Comparison of ENCODE assay signal across 8 cellular contexts in the genomic region with DNA sequence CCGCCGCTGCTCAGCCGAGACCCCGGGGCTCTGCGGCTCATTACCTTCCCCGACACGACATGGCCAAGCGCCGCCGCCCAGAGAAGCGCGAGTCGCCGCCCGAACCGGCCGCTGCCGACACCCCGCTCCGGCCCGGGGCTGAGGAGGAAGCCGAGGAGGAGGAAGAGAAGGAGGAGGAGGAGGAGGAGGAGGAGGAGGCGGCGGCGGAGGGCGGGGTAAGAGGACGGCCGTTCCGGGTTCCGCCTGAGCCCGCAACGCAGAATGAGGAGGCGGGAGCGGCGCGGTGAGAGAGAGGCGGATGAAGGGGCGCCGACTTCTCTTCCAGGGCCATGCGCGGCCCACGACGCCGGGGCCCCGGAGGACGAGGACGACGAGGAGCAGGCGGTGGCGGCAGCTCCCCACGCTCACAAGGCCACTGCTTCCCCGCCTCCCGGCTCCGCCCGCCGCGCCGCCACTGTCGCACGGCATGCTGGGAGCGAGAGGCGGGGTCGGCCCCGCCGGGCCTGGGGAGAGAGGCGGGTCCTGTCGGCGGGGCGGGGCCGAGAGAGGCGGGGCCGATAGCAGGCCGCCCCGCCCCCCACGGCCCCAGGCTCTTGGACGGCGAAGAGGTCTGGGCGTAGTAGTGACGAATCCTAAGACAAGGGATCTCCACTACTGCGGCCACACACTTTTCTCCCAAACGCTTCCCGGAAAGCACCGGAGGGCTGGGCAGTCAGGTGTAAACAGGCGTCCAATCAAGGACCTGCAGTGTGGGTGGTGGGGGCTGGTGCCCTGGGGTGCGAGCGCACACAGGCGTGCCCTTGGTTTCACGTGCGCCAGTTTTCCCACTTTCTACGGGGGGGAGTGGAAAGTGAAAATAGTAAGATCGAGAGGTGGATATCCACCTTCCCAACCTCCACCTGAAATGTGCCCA.
DNase-seq lines count a peak whose midpoint lies in the region; ATAC-seq lines count a peak whose summit lies in the region.
"Not testable (repeated sequence)": the region's sequence is repeated elsewhere in the genome, so short reads cannot be mapped to it uniquely, and the experiment has no call there.

No MANE protein-coding gene starts in this region.

- peak overlapping the region in 1 of 2 donors; percentile 64 for H3K4me3 ChIP-seq in CD4-positive, alpha-beta memory T cell (ENCODE audit: low read length in 2 of 2)
- peak overlapping the region; percentile 46 for H3K4me3 ChIP-seq in effector memory CD4-positive, alpha-beta T cell (ENCODE audit: insufficient read depth, low read depth, low read length, poor library complexity, severe bottlenecking)

- H3K27me3 ChIP-seq in CD4-positive, alpha-beta memory T cell (ENCODE audit: insufficient read depth, low read length); effector memory CD4-positive, alpha-beta T cell (replicated peaks; ENCODE audit: control insufficient read depth, insufficient read depth, low read length, poor library complexity, severe bottlenecking): not testable (repeated sequence)

- H3K27me3 Mint-ChIP-seq in CD4-positive, alpha-beta memory T cell; memory B cell: not testable (repeated sequence)

- H3K36me3 ChIP-seq in CD4-positive, alpha-beta memory T cell (ENCODE audit: insufficient read depth, low read length); effector memory CD4-positive, alpha-beta T cell (ENCODE audit: control insufficient read depth, insufficient read depth, low read length): not testable (repeated sequence)

- H3K4me3 Mint-ChIP-seq in CD4-positive, alpha-beta memory T cell, result peak overlapping the region; percentile 80 to 89 (median 84)
- peak overlapping the region; percentile 85 for H3K4me3 Mint-ChIP-seq in memory B cell

- H3K27ac Mint-ChIP-seq in CD4-positive, alpha-beta memory T cell, result peak overlapping the region; percentile 83 to 95 (median 89)
- peak overlapping the region; percentile 93 for H3K27ac Mint-ChIP-seq in memory B cell

- intact Hi-C loops in CD4-positive, alpha-beta memory T cell (cut with micrococcal nuclease), result loop anchor here (10.0 kb wide), 1 partner anchor 210 kb away; a partner anchor contains a TSS

- H3K9me3 Mint-ChIP-seq in CD4-positive, alpha-beta memory T cell; memory B cell: not testable (repeated sequence)

- CTCF ChIA-PET in CD4-positive, alpha-beta memory T cell (lab: Charles Lee; ENCODE audit: partially characterized antibody), result not testable (repeated sequence)

- H3K36me3 Mint-ChIP-seq in CD4-positive, alpha-beta memory T cell; memory B cell: not testable (repeated sequence)

- H3K27ac ChIP-seq in CD4-positive, alpha-beta memory T cell (ENCODE audit: low read depth, low read length), result peak overlapping the region; percentile 74
- peak overlapping the region; percentile 80 for H3K27ac ChIP-seq in effector memory CD4-positive, alpha-beta T cell (ENCODE audit: insufficient read depth, low read length, poor library complexity, severe bottlenecking)

- H3K9me3 ChIP-seq in CD4-positive, alpha-beta memory T cell (ENCODE audit: control insufficient read depth in 1 of 2, low read length in 2 of 2); effector memory CD4-positive, alpha-beta T cell (ENCODE audit: control insufficient read depth, low read length): not testable (repeated sequence)

- peaks cover 28% of the 10 kb centered on the region for H3K4me1 ChIP-seq in CD4-positive, alpha-beta memory T cell (ENCODE audit: insufficient read depth, low read length)
- not testable (repeated sequence) for H3K4me1 ChIP-seq in effector memory CD4-positive, alpha-beta T cell (ENCODE audit: control insufficient read depth, insufficient read depth, low read length, poor library complexity, severe bottlenecking)

- peaks cover 14 to 46% (median 28%) of the 10 kb centered on the region in 4 donors for H3K4me1 Mint-ChIP-seq in CD4-positive, alpha-beta memory T cell
- H3K4me1 Mint-ChIP-seq in memory B cell, result peaks cover 19% of the 10 kb centered on the region

- ATAC-seq in GM19467 (IDR thresholded peaks at IDR 0.05; ENCODE audit: unreplicated experiment) (peak; percentile 67), memory B cell (ENCODE audit: low read depth) (peak; percentile 74)

- DNase-seq in CD4-positive, alpha-beta memory T cell, result peak; percentile 88 to 93 (median 92)
- DNase-seq in HPDE6-E6E7 (ENCODE audit: extremely low spot score), result peak; percentile 80
- DNase-seq in NK-92 treated with Interleukin-12 subunit alpha and Interleukin-12 subunit beta, amount 100 ng/mL, for 24 hours (lab: John Stamatoyannopoulos, UW), result peak; percentile 88
- peak; percentile 67 to 83 (median 82) for DNase-seq in activated CD8-positive, alpha-beta memory T cell treated with anti-CD3 and anti-CD28 coated beads for 48 hours (ENCODE audit: low read depth in 2 of 3, low spot score in 2 of 3)
- peak; percentile 81 to 86 (median 84) for DNase-seq in effector memory CD4-positive, alpha-beta T cell
- peak; percentile 89 for DNase-seq in memory B cell (ENCODE audit: low spot score in 2 of 2)
- DNase-seq in stimulated activated CD4-positive, alpha-beta T cell treated with anti-CD3 and anti-CD28 coated beads, TNF-alpha, amount 100 ng/mL, for 48 hours (ENCODE audit: low read depth in 3 of 3), result peak; percentile 77 to 90 (median 80)

- POLR2A ChIA-PET in CD4-positive, alpha-beta memory T cell (lab: Charles Lee; ENCODE audit: partially characterized antibody), result interaction anchor here (0.9 to 1.0 kb wide), 2 partner anchors 67 to 68 kb away, joined by 3 read pairs; a partner anchor contains a TSS
